In genomic region chr1:41957568-41957967, GRCh38 we compare ENCODE assay signal across 15 cellular contexts. TPM values are rescaled to one million over a fixed set of nuclear protein-coding genes. Genes with fewer than 3 reads are reported as not detected.
A peak's percentile ranks its signal among the peaks of the same experiment; 100 is the strongest.
DNase-seq lines count a peak whose midpoint lies in the region; TF ChIP-seq lines count a peak whose summit lies in the region.
"Had no signal": no experiment of that assay in that cellular context is flagged by ENCODE, and none has a peak within 500 bp of the region (broad histone marks: within the 10 kb centered on the region; RNA-seq: fewer than 3 reads in every experiment).

No MANE protein-coding gene starts in this region.

- peak; percentile 70 for DNase-seq in AG10803 (ENCODE audit: low read depth)
- DNase-seq in LHCN-M2 (ENCODE audit: low read depth) = peak; percentile 61
- DNase-seq in mammary epithelial cell = peak; percentile 98
- peak; percentile 47 for DNase-seq in iris pigment epithelial cell (ENCODE audit: low read depth)
- DNase-seq in type B pancreatic cell (ENCODE audit: extremely low spot score, unreplicated experiment) = no peak
- no peak for DNase-seq in activated effector memory CD4-positive, alpha-beta T cell treated with Interleukin-2 at 50 U/mL for 16 hours
- no peak for DNase-seq in occipital lobe (lab: John Stamatoyannopoulos, UW)
- DNase-seq in C1 segment of cervical spinal cord (lab: John Stamatoyannopoulos, UW) = no peak
- DNase-seq: activated naive CD4-positive, alpha-beta T cell; Calu3; caudate nucleus; H7; NCI-H1930; SHP77 treated with DMSO at 0.1 percent for 48 hours had no signal

- no peaks in the 10 kb centered on the region for H3K27me3 Mint-ChIP-seq in type B pancreatic cell

- H3K27ac Mint-ChIP-seq in type B pancreatic cell = no peak overlapping the region

- no TSS peak for BruUV-seq in mammary epithelial cell (replicated peaks; lab: Mats Ljungman, UMichigan)

- intact Hi-C loops in mammary epithelial cell (cut with micrococcal nuclease) = no loop called here

- H3K4me3 ChIP-seq in AG10803 (ENCODE audit: low read length) (no peak overlapping the region), mammary epithelial cell (replicated peaks in 1 of 3; ENCODE audit: insufficient read depth in 1 of 3, low read depth in 2 of 3, low read length in 3 of 3) (no peak overlapping the region)
- H3K4me3 ChIP-seq: skin epidermis had no signal

- H3K9ac ChIP-seq in mammary epithelial cell (ENCODE audit: insufficient read depth, low read length) = peak overlapping the region; percentile 24

- H3K36me3 ChIP-seq in mammary epithelial cell (ENCODE audit: insufficient read depth, low read length) = no peaks in the 10 kb centered on the region

- in situ Hi-C loops in mammary epithelial cell (cut with MboI; ENCODE audit: low sequenced_read_pairs in 2 of 2) = no loop called here

- H3K9me3 ChIP-seq in mammary epithelial cell (replicated peaks; ENCODE audit: insufficient read depth, low read length) = no peaks in the 10 kb centered on the region

- no peaks in the 10 kb centered on the region for H3K9me3 Mint-ChIP-seq in type B pancreatic cell

- TF ChIP-seq CTCF in AG10803 (conservative IDR thresholded peaks at IDR 0.05; ENCODE audit: low read length) = no peak
- no peak for TF ChIP-seq CTCF in mammary epithelial cell (conservative IDR thresholded peaks at IDR 0.05 in 1 of 2, IDR thresholded peaks at IDR 0.05 in 1 of 2; ENCODE audit: extremely low read depth in 1 of 2, insufficient read depth in 1 of 2, low read depth in 1 of 2, low read length in 2 of 2)
- TF ChIP-seq CTCF in type B pancreatic cell (conservative IDR thresholded peaks at IDR 0.05) = no peak

- WGBS in mammary epithelial cell (ENCODE audit: low coverage, missing lambda C conversion rate) = 6% methylated on average over 3 of the region's 3 CpGs

- H3K36me3 Mint-ChIP-seq in type B pancreatic cell = no peaks in the 10 kb centered on the region

- dilution Hi-C loops in mammary epithelial cell (cut with HindIII; ENCODE audit: low sequenced_read_pairs) = no loop called here

- peaks cover 10% of the 10 kb centered on the region for H3K4me1 Mint-ChIP-seq in type B pancreatic cell (ENCODE audit: unreplicated experiment)

- peaks cover 12% of the 10 kb centered on the region for H3K79me2 ChIP-seq in mammary epithelial cell (ENCODE audit: insufficient read depth, low read length)

- peaks cover 66% of the 10 kb centered on the region for H3K4me1 ChIP-seq in mammary epithelial cell (ENCODE audit: insufficient read depth, low read length)

- H3K4me3 Mint-ChIP-seq in type B pancreatic cell = no peak overlapping the region

- H3K27ac ChIP-seq in mammary epithelial cell (ENCODE audit: insufficient read depth, low read depth, low read length) = peak overlapping the region; percentile 100
- H3K27ac ChIP-seq: skin epidermis had no signal

- no peaks in the 10 kb centered on the region for H3K27me3 ChIP-seq in mammary epithelial cell (ENCODE audit: insufficient read depth, low read length)

- H2AFZ ChIP-seq in mammary epithelial cell (ENCODE audit: low read depth, low read length) = no peak overlapping the region

- H4K20me1 ChIP-seq in mammary epithelial cell (ENCODE audit: insufficient read depth, low read length) = no peaks in the 10 kb centered on the region

- CTCF ChIA-PET in mammary epithelial cell (lab: Charles Lee; ENCODE audit: low non-redundant PET) = no interaction called here

- H3K4me2 ChIP-seq in mammary epithelial cell (ENCODE audit: insufficient read depth, low read depth, low read length) = peak overlapping the region; percentile 50

RNA-seq across cellular contexts. Expression of gene HIVEP3, which starts 38.8 kb away (rescaled TPM):
- total RNA-seq in LHCN-M2 (2014; rRNA removed) (1.5 and 2.1 TPM in 2 replicates), mammary epithelial cell (1 to 10 TPM; 4.5 to 7.9 TPM), type B pancreatic cell (ENCODE audit: low replicate concordance) (3.7 and 9.2 TPM in 2 replicates), occipital lobe (21.5 TPM)
- 5.8 TPM for polyA plus RNA-seq in LHCN-M2 (2012)
- 6.6 TPM for polyA plus RNA-seq in mammary epithelial cell
- 9.8 TPM for polyA minus RNA-seq in mammary epithelial cell

Comparison
In these comparisons a context has a peak if more than half of its experiments do, and no peak if none do; other contexts are left out.
1. DNase-seq: peak in AG10803 (single experiment), LHCN-M2 (single experiment), mammary epithelial cell (single experiment) and iris pigment epithelial cell (single experiment); none in type B pancreatic cell (single experiment), activated effector memory CD4-positive, alpha-beta T cell treated with Interleukin-2 at 50 U/mL for 16 hours (single experiment), occipital lobe (single experiment) and C1 segment of cervical spinal cord (0 of 14).